13 cellular contexts compared by ENCODE assay signal in genomic region chr10:50387736-50388081, GRCh38.
DNase-seq lines count a peak whose midpoint lies in the region; ATAC-seq and TF ChIP-seq lines count a peak whose summit lies in the region.
"Had no signal": no experiment of that assay in that cellular context is flagged by ENCODE, and none has a peak within 500 bp of the region (broad histone marks: within the 10 kb centered on the region; RNA-seq: fewer than 3 reads in every experiment).

No MANE protein-coding gene starts in this region.

- H3K27ac ChIP-seq in OCI-LY3 (ENCODE audit: low read length): no peak overlapping the region
- H3K27ac ChIP-seq: BLaER1 treated with 17β-estradiol and CSF1 and Interleukin-3, amounts not matched to agents 10 nM and 100 nM; lower lobe of right lung had no signal

- peak overlapping the region; percentile 7; the same call in 1 of the 2 replicates for H3K4me2 ChIP-seq in OCI-LY3 (ENCODE audit: low read length)

- no peaks in the 10 kb centered on the region for H3K9me3 Mint-ChIP-seq in activated CD4-positive, alpha-beta memory T cell treated with anti-CD3 and anti-CD28 coated beads, Interleukin-2, amount 10 ng/mL, durations not matched to agents 7 days and 5 days
- H3K9me3 Mint-ChIP-seq: stimulated activated effector memory CD8-positive, alpha-beta T cell treated with anti-CD3 and anti-CD28 coated beads, Interleukin-12 subunit alpha, Interleukin-12 subunit beta, amount 100 ng/mL, for 72 hours had no signal

- H3K9me3 ChIP-seq in OCI-LY3 (ENCODE audit: insufficient read depth, low read length): no peaks in the 10 kb centered on the region
- H3K9me3 ChIP-seq: BLaER1 treated with 17β-estradiol and CSF1 and Interleukin-3, amounts not matched to agents 10 nM and 100 nM; lower lobe of right lung had no signal

- H3K27me3 ChIP-seq in OCI-LY3 (ENCODE audit: low read depth, low read length): no peaks in the 10 kb centered on the region
- H3K27me3 ChIP-seq: BLaER1 treated with 17β-estradiol and CSF1 and Interleukin-3, amounts not matched to agents 10 nM and 100 nM had no signal

- H2AFZ ChIP-seq in OCI-LY3 (ENCODE audit: low read depth, low read length): no peak overlapping the region

- H3K4me3 Mint-ChIP-seq in activated CD4-positive, alpha-beta memory T cell treated with anti-CD3 and anti-CD28 coated beads, Interleukin-2, amount 10 ng/mL, durations not matched to agents 7 days and 5 days: no peak overlapping the region
- H3K4me3 Mint-ChIP-seq: stimulated activated effector memory CD8-positive, alpha-beta T cell treated with anti-CD3 and anti-CD28 coated beads, Interleukin-12 subunit alpha, Interleukin-12 subunit beta, amount 100 ng/mL, for 72 hours had no signal

- H3K79me2 ChIP-seq in OCI-LY3 (ENCODE audit: low read length): no peaks in the 10 kb centered on the region

- H3K36me3 Mint-ChIP-seq in activated CD4-positive, alpha-beta memory T cell treated with anti-CD3 and anti-CD28 coated beads, Interleukin-2, amount 10 ng/mL, durations not matched to agents 7 days and 5 days (ENCODE audit: low read depth): peaks cover 9% of the 10 kb centered on the region
- H3K36me3 Mint-ChIP-seq: stimulated activated effector memory CD8-positive, alpha-beta T cell treated with anti-CD3 and anti-CD28 coated beads, Interleukin-12 subunit alpha, Interleukin-12 subunit beta, amount 100 ng/mL, for 72 hours had no signal

- H3K27ac Mint-ChIP-seq in activated CD4-positive, alpha-beta memory T cell treated with anti-CD3 and anti-CD28 coated beads, Interleukin-2, amount 10 ng/mL, durations not matched to agents 7 days and 5 days: no peak overlapping the region
- H3K27ac Mint-ChIP-seq: stimulated activated effector memory CD8-positive, alpha-beta T cell treated with anti-CD3 and anti-CD28 coated beads, Interleukin-12 subunit alpha, Interleukin-12 subunit beta, amount 100 ng/mL, for 72 hours had no signal

- POLR2A ChIA-PET in activated CD4-positive, alpha-beta memory T cell treated with anti-CD3 and anti-CD28 coated beads, Interleukin-2, amount 10 ng/mL, durations not matched to agents 7 days and 5 days (lab: Charles Lee): no interaction called here

- ATAC-seq in GM18502 (IDR thresholded peaks at IDR 0.05; ENCODE audit: poor library complexity, unreplicated experiment) (peak; percentile 65), GM19397 (IDR thresholded peaks at IDR 0.05; ENCODE audit: unreplicated experiment) (peak; percentile 69), HG02885 (IDR thresholded peaks at IDR 0.05; ENCODE audit: poor library complexity, unreplicated experiment) (peak; percentile 57)
- ATAC-seq: stimulated activated effector memory CD8-positive, alpha-beta T cell treated with anti-CD3 and anti-CD28 coated beads, Interleukin-12 subunit alpha, Interleukin-12 subunit beta, amount 100 ng/mL, for 72 hours had no signal

- H3K4me3 ChIP-seq in OCI-LY3 (ENCODE audit: low read length): no peak overlapping the region
- H3K4me3 ChIP-seq: BLaER1 treated with 17β-estradiol and CSF1 and Interleukin-3, amounts not matched to agents 10 nM and 100 nM; lower lobe of right lung had no signal

- no peak for DNase-seq in mesenteric fat pad (ENCODE audit: low spot score)
- DNase-seq in stimulated activated CD4-positive, alpha-beta T cell treated with anti-CD3 and anti-CD28 coated beads, Interleukin-2, amount 100 ng/mL, for 24 hours: no peak
- no peak for DNase-seq in superior temporal gyrus (ENCODE audit: extremely low spot score)
- no peak for DNase-seq in activated CD4-positive, alpha-beta memory T cell treated with anti-CD3 and anti-CD28 coated beads, Interleukin-2, amount 10 ng/mL, durations not matched to agents 7 days and 5 days
- DNase-seq: activated T-cell treated with anti-CD3 and anti-CD28 coated beads, Interleukin-2, amount 50 U/mL, for 48 hours; Karpas-422; lower lobe of right lung had no signal

- no peaks in the 10 kb centered on the region for H3K27me3 Mint-ChIP-seq in activated CD4-positive, alpha-beta memory T cell treated with anti-CD3 and anti-CD28 coated beads, Interleukin-2, amount 10 ng/mL, durations not matched to agents 7 days and 5 days

- TF ChIP-seq CTCF in OCI-LY3 (IDR thresholded peaks at IDR 0.05; ENCODE audit: low read depth, low read length): no peak

- H3K4me1 ChIP-seq in OCI-LY3 (ENCODE audit: low read length): peaks cover 18% of the 10 kb centered on the region

- no peak overlapping the region for H3K9ac ChIP-seq in OCI-LY3 (ENCODE audit: low read length)
- H3K9ac ChIP-seq: BLaER1 treated with 17β-estradiol and CSF1 and Interleukin-3, amounts not matched to agents 10 nM and 100 nM had no signal

- H3K36me3 ChIP-seq in OCI-LY3 (replicated peaks; ENCODE audit: low read depth, low read length): no peaks in the 10 kb centered on the region
- H3K36me3 ChIP-seq: lower lobe of right lung had no signal

- peaks cover 11% of the 10 kb centered on the region for H3K4me1 Mint-ChIP-seq in activated CD4-positive, alpha-beta memory T cell treated with anti-CD3 and anti-CD28 coated beads, Interleukin-2, amount 10 ng/mL, durations not matched to agents 7 days and 5 days

- CTCF ChIA-PET in activated CD4-positive, alpha-beta memory T cell treated with anti-CD3 and anti-CD28 coated beads, Interleukin-2, amount 10 ng/mL, durations not matched to agents 7 days and 5 days (lab: Charles Lee): interaction anchor here (1.3 kb wide), 1 partner anchor 20 kb away, joined by 3 read pairs; no protein-coding TSS in a partner anchor

- no peaks in the 10 kb centered on the region for H4K20me1 ChIP-seq in OCI-LY3 (ENCODE audit: insufficient read depth, low read length)
